Comparison of ENCODE assay signal across 8 cellular contexts in the genomic region with DNA sequence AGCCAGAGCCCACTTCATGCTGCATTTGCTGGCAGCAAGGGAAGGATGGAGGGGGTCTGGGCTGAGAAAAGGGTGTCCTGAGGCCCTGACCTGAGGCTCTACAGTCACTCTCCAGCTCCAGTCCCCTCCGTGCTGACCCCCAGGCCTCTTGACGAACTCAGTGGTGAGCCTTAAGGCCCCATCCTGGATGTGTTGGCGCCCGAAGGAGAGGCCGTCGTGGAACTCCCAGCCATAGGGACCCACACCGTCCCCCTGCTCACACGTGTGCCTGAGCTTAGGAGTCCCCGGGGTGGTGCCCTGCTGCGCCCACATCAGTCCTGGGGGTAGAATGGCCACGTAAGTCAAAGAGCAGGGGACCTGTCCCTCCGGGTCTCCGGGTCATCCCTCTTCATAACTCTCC. TPM values are rescaled to one million over a fixed set of nuclear protein-coding genes. Genes with fewer than 3 reads are reported as not detected.
DNase-seq lines count a peak whose midpoint lies in the region; ATAC-seq and TF ChIP-seq lines count a peak whose summit lies in the region.

No MANE protein-coding gene starts in this region.

- H3K4me3 Mint-ChIP-seq in activated T-cell treated with anti-CD3 and anti-CD28 coated beads, Interleukin-2, amount 50 U/mL, for 24 hours = peak overlapping the region; percentile 99
- H3K4me3 Mint-ChIP-seq in activated naive CD8-positive, alpha-beta T cell treated with anti-CD3 and anti-CD28 coated beads for 36 hours = peak overlapping the region; percentile 98

- no peaks in the 10 kb centered on the region for H3K27me3 Mint-ChIP-seq in activated T-cell treated with anti-CD3 and anti-CD28 coated beads, Interleukin-2, amount 50 U/mL, for 24 hours
- H3K27me3 Mint-ChIP-seq in activated naive CD8-positive, alpha-beta T cell treated with anti-CD3 and anti-CD28 coated beads for 36 hours = no peaks in the 10 kb centered on the region

- no peaks in the 10 kb centered on the region for H3K9me3 ChIP-seq in thyroid gland

- TF ChIP-seq POLR2A in thyroid gland (IDR thresholded peaks at IDR 0.05) = no peak

- H3K27ac ChIP-seq in thyroid gland = peak overlapping the region in 2 of 3 donors; percentile 16 to 67

- TF ChIP-seq CTCF in kidney epithelial cell (IDR thresholded peaks at IDR 0.05; ENCODE audit: insufficient read depth, low read length, poor library complexity, severe bottlenecking) = no peak
- TF ChIP-seq CTCF in thyroid gland (IDR thresholded peaks at IDR 0.05) = no peak

- no peak for ATAC-seq in sciatic nerve

- no peaks in the 10 kb centered on the region for H3K9me3 Mint-ChIP-seq in activated T-cell treated with anti-CD3 and anti-CD28 coated beads, Interleukin-2, amount 50 U/mL, for 24 hours
- H3K9me3 Mint-ChIP-seq in activated naive CD8-positive, alpha-beta T cell treated with anti-CD3 and anti-CD28 coated beads for 36 hours = no peaks in the 10 kb centered on the region

- H3K36me3 ChIP-seq in kidney epithelial cell (ENCODE audit: control insufficient read depth, insufficient read depth, low read length) (no peaks in the 10 kb centered on the region), thyroid gland (peaks cover 7 to 12% of the 10 kb centered on the region in 2 donors)

- H3K4me3 ChIP-seq in kidney epithelial cell (ENCODE audit: low read depth, low read length) = peak overlapping the region; percentile 79
- H3K4me3 ChIP-seq in thyroid gland (replicated peaks in 1 of 3) = peak overlapping the region; percentile 22 to 94 (median 91)

- H3K4me1 ChIP-seq in thyroid gland = peaks cover 12 to 13% of the 10 kb centered on the region in 2 donors

- peaks cover 54% of the 10 kb centered on the region for H3K36me3 Mint-ChIP-seq in activated T-cell treated with anti-CD3 and anti-CD28 coated beads, Interleukin-2, amount 50 U/mL, for 24 hours (ENCODE audit: low read depth)
- peaks cover 4% of the 10 kb centered on the region for H3K36me3 Mint-ChIP-seq in activated naive CD8-positive, alpha-beta T cell treated with anti-CD3 and anti-CD28 coated beads for 36 hours

- no peak for DNase-seq in activated T-cell treated with anti-CD3 and anti-CD28 coated beads, Interleukin-2, amount 50 U/mL, for 24 hours
- DNase-seq in activated T-cell treated with anti-CD3 and anti-CD28 coated beads, Interleukin-2, amount 50 U/mL, for 48 hours = no peak
- DNase-seq in activated naive CD8-positive, alpha-beta T cell treated with anti-CD3 and anti-CD28 coated beads for 36 hours = no peak
- DNase-seq in kidney epithelial cell (ENCODE audit: low read depth) (no peak), thyroid gland (peak in 1 of 2 donors; percentile 8), DMS 273 (lab: John Stamatoyannopoulos, UW; ENCODE audit: unreplicated experiment) (no peak), NCI-H1694 (lab: John Stamatoyannopoulos, UW) (no peak), sciatic nerve (ENCODE audit: low spot score) (no peak)

- H3K27me3 ChIP-seq in kidney epithelial cell (ENCODE audit: control insufficient read depth, insufficient read depth, low read length) (no peaks in the 10 kb centered on the region), thyroid gland (no peaks in the 10 kb centered on the region)

- WGBS in thyroid gland, 2 donors = 4 to 8% methylated on average over 2 to 13 of the region's 13 CpGs

- H3K4me1 Mint-ChIP-seq in activated T-cell treated with anti-CD3 and anti-CD28 coated beads, Interleukin-2, amount 50 U/mL, for 24 hours (ENCODE audit: low read depth) = peaks cover 29% of the 10 kb centered on the region
- H3K4me1 Mint-ChIP-seq in activated naive CD8-positive, alpha-beta T cell treated with anti-CD3 and anti-CD28 coated beads for 36 hours = peaks cover 19% of the 10 kb centered on the region

- peak overlapping the region; percentile 86 for H3K27ac Mint-ChIP-seq in activated T-cell treated with anti-CD3 and anti-CD28 coated beads, Interleukin-2, amount 50 U/mL, for 24 hours
- peak overlapping the region; percentile 84 for H3K27ac Mint-ChIP-seq in activated naive CD8-positive, alpha-beta T cell treated with anti-CD3 and anti-CD28 coated beads for 36 hours

- intact Hi-C loops in thyroid gland (cut with DNase I) (no loop called here), sciatic nerve (cut with DNase I) (no loop called here)

RNA-seq across cellular contexts. Expression of a gene that starts 0.8 kb away (rescaled TPM):
- 10 to 100 TPM; 54.7 to 59.5 TPM for total RNA-seq in activated naive CD8-positive, alpha-beta T cell treated with anti-CD3 and anti-CD28 coated beads for 36 hours
- total RNA-seq in kidney epithelial cell (68.1 and 70.9 TPM in 2 replicates), thyroid gland (10 to 100 TPM; 40.9 to 57.6 (median 51.3) TPM), sciatic nerve (39.5 TPM)

RNA-seq across cellular contexts. Expression of a gene that starts 6.2 kb away (rescaled TPM):
- 10 to 100 TPM; 19.1 to 20.1 TPM for total RNA-seq in activated naive CD8-positive, alpha-beta T cell treated with anti-CD3 and anti-CD28 coated beads for 36 hours
- total RNA-seq in kidney epithelial cell (78.9 and 96.9 TPM in 2 replicates), thyroid gland (100 to 1,000 TPM in 2 of 4 donors, 10 to 100 TPM in 2; 60.7 to 119 (median 102) TPM), sciatic nerve (68.6 TPM)

RNA-seq across cellular contexts. Expression of a gene that starts 8.1 kb away (rescaled TPM):
- 100 to 1,000 TPM; 105 to 111 TPM for total RNA-seq in activated naive CD8-positive, alpha-beta T cell treated with anti-CD3 and anti-CD28 coated beads for 36 hours
- total RNA-seq in kidney epithelial cell = 18.7 and 24.6 TPM in 2 replicates
- total RNA-seq in thyroid gland = 10 to 100 TPM; 15.0 to 49.4 (median 40.9) TPM
- total RNA-seq in sciatic nerve = 54.4 TPM

RNA-seq across cellular contexts. Expression of a gene that starts 9.5 kb away (rescaled TPM):
- 10 to 100 TPM; 29.0 to 30.9 TPM for total RNA-seq in activated naive CD8-positive, alpha-beta T cell treated with anti-CD3 and anti-CD28 coated beads for 36 hours
- 20.6 and 31.3 TPM in 2 replicates for total RNA-seq in kidney epithelial cell
- total RNA-seq in thyroid gland = 10 to 100 TPM; 19.9 to 74.4 (median 46.1) TPM
- 38.2 TPM for total RNA-seq in sciatic nerve

RNA-seq across cellular contexts. Expression of a gene that starts 18.4 kb away (rescaled TPM):
- 10 to 100 TPM in 1 of 2 experiments, 1 to 10 TPM in 1; 8.0 to 11.8 TPM for total RNA-seq in activated naive CD8-positive, alpha-beta T cell treated with anti-CD3 and anti-CD28 coated beads for 36 hours
- 4.4 and 9.5 TPM in 2 replicates for total RNA-seq in kidney epithelial cell
- total RNA-seq in thyroid gland = 10 to 100 TPM; 13.6 to 58.7 (median 31.3) TPM
- total RNA-seq in sciatic nerve = 25.0 TPM
